ENCODE assay signal across 8 cellular contexts in the genomic region with DNA sequence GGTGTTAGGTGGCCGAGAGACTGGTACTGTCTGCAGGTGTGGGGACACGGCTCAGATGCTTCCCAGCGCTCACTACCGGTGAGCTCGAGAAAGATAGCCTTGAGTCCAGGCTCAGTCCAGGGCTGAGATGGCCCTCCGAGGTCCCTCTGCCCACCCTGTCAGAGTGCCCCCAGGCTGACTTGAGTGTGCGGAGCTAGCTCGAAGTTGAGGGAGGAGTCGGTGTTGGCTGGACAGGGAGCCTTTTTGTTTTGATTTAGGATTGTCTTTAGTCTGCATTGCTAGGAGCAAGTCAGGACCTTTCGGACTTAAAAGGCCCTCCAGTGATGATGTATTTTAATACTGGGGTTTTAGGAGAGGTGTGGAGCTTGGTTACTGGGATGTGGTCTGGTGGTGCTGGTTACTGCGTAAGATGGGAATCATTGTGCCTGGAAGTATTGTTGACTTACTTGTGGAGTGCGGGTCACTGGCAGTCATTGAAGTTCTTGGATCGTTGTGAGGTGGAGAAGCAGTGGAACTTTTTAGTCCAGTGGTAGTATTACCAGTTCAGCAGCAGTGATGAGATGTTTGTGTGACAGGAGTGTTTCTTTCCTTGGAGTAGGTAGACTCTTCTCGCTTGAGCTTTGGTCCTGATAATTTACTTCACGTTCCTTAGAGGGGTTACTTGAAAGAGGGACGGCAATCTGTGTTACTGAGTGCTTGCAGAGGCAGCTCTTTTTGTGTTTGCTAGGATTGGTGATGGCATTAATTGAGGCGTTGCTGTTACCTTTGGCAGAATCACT. TPM values are rescaled to one million over a fixed set of nuclear protein-coding genes. Genes with fewer than 3 reads are reported as not detected.
A peak's percentile ranks its signal among the peaks of the same experiment; 100 is the strongest.
DNase-seq lines count a peak whose midpoint lies in the region; ATAC-seq, FAIRE-seq and TF ChIP-seq lines count a peak whose summit lies in the region.

No MANE protein-coding gene starts in this region.

- TF ChIP-seq CTCF in A549 (IDR thresholded peaks at IDR 0.05) (no peak), RWPE1 (conservative IDR thresholded peaks at IDR 0.05; ENCODE audit: low read depth) (peak; percentile 22), endothelial cell of umbilical vein (IDR thresholded peaks at IDR 0.05; ENCODE audit: extremely low read depth in 1 of 2, insufficient read depth in 1 of 2, low read depth in 1 of 2, low read length in 2 of 2) (no peak)

- no peak for TF ChIP-seq EP300 in A549 (IDR thresholded peaks at IDR 0.05)

- peak overlapping the region; percentile 90 to 98 for H3K27ac ChIP-seq in A549
- peak overlapping the region; percentile 92 for H3K27ac ChIP-seq in RWPE1
- peak overlapping the region; percentile 56 for H3K27ac ChIP-seq in endothelial cell of umbilical vein (ENCODE audit: insufficient read depth, low read depth, low read length)

- ATAC-seq in A549 (peak; percentile 1 to 16; a peak in 5 of 6 replicates), GM18511 (IDR thresholded peaks at IDR 0.05; ENCODE audit: unreplicated experiment) (no peak), HG02884 (IDR thresholded peaks at IDR 0.05; ENCODE audit: unreplicated experiment) (no peak)
- no peak for ATAC-seq in naive thymus-derived CD8-positive, alpha-beta T cell

- intact Hi-C loops in endothelial cell of umbilical vein (cut with micrococcal nuclease): loop anchor here (1.0 kb wide), 1 partner anchor 70 kb away; no protein-coding TSS in a partner anchor

- H3K4me1 ChIP-seq in A549 (0 out of 3 replicates have a peak, but pooled peaks cover 15% of the 10 kb centered on the region), endothelial cell of umbilical vein (ENCODE audit: control insufficient read depth, extremely low read depth, insufficient read depth, low read length) (peaks cover 18% of the 10 kb centered on the region)

- no peaks in the 10 kb centered on the region for H3K9me3 Mint-ChIP-seq in naive thymus-derived CD8-positive, alpha-beta T cell

- no peaks in the 10 kb centered on the region for H3K36me3 ChIP-seq in endothelial cell of umbilical vein (ENCODE audit: control insufficient read depth in 2 of 2, extremely low read depth in 1 of 2, insufficient read depth in 2 of 2, low read length in 2 of 2)

- H3K4me2 ChIP-seq in A549: peak overlapping the region; percentile 90
- H3K4me2 ChIP-seq in endothelial cell of umbilical vein (ENCODE audit: insufficient read depth, low read length): peak overlapping the region; percentile 81

- no peaks in the 10 kb centered on the region for H3K27me3 Mint-ChIP-seq in naive thymus-derived CD8-positive, alpha-beta T cell

- no peak for TF ChIP-seq POLR2A in A549 (IDR thresholded peaks at IDR 0.05; ENCODE audit: low read length)
- no peak for TF ChIP-seq POLR2A in endothelial cell of umbilical vein (IDR thresholded peaks at IDR 0.05; ENCODE audit: low read depth, low read length)

- peak overlapping the region; percentile 87 for H2AFZ ChIP-seq in endothelial cell of umbilical vein (ENCODE audit: low read depth, low read length)

- peak overlapping the region; percentile 88 to 99 (median 93) for H3K4me3 Mint-ChIP-seq in naive thymus-derived CD8-positive, alpha-beta T cell

- H3K9me3 ChIP-seq in A549: no peaks in the 10 kb centered on the region
- no peaks in the 10 kb centered on the region for H3K9me3 ChIP-seq in endothelial cell of umbilical vein (replicated peaks; ENCODE audit: control insufficient read depth, insufficient read depth, low read length)

- no peak for DNase-seq in A549 (ENCODE audit: low read depth in 1 of 2, low spot score in 1 of 2)
- DNase-seq in GM19239 (ENCODE audit: insufficient read length, low spot score): no peak
- peak; percentile 2 for DNase-seq in RWPE1 (ENCODE audit: low spot score)
- no peak for DNase-seq in endothelial cell of umbilical vein (ENCODE audit: low read depth, low spot score)
- no peak for DNase-seq in naive thymus-derived CD8-positive, alpha-beta T cell
- no peak for DNase-seq in COLO668 (lab: John Stamatoyannopoulos, UW; ENCODE audit: unreplicated experiment)

- H3K79me2 ChIP-seq in endothelial cell of umbilical vein (ENCODE audit: control insufficient read depth, insufficient read depth, low read length): peaks cover 24% of the 10 kb centered on the region

- no peaks in the 10 kb centered on the region for H4K20me1 ChIP-seq in endothelial cell of umbilical vein (replicated peaks; ENCODE audit: control insufficient read depth, extremely low read depth, insufficient read depth, low read length)

- H3K4me3 ChIP-seq in A549 (peak overlapping the region; percentile 85), endothelial cell of umbilical vein (replicated peaks in 1 of 3; ENCODE audit: insufficient read depth in 1 of 3, low read depth in 1 of 3, low read length in 3 of 3) (peak overlapping the region; percentile 56 to 97 (median 86))

- BruUV-seq in endothelial cell of umbilical vein (replicated peaks; lab: Mats Ljungman, UMichigan): TSS peak; percentile 29

- peaks cover 13 to 42% (median 40%) of the 10 kb centered on the region in 4 donors for H3K4me1 Mint-ChIP-seq in naive thymus-derived CD8-positive, alpha-beta T cell

- H3K27me3 ChIP-seq in endothelial cell of umbilical vein (ENCODE audit: control insufficient read depth in 2 of 2, insufficient read depth in 2 of 2, low read length in 2 of 2): no peaks in the 10 kb centered on the region

- FAIRE-seq in A549 (lab: Jason Lieb, UNC) (no peak), GM19239 (lab: Jason Lieb, UNC) (peak; percentile 31), endothelial cell of umbilical vein (lab: Jason Lieb, UNC) (no peak)

- H3K27ac Mint-ChIP-seq in naive thymus-derived CD8-positive, alpha-beta T cell: peak overlapping the region; percentile 44 to 92 (median 88)

- CTCF ChIA-PET in A549 (lab: Yijun Ruan, JAX): interaction anchor here (0.7 to 1.8 kb wide), 5 partner anchors 10 to 427 kb away, joined by 3 to 8 read pairs (median 4); no protein-coding TSS in a partner anchor
- CTCF ChIA-PET in RWPE1 (lab: Yijun Ruan, JAX): interaction anchor here (0.6 kb wide), 1 partner anchor 731 kb away, joined by 3 read pairs; no protein-coding TSS in a partner anchor
- CTCF ChIA-PET in endothelial cell of umbilical vein (lab: Charles Lee): interaction anchor here (0.9 to 2.3 kb wide), 13 partner anchors 12 to 514 kb away, joined by 3 to 12 read pairs (median 4); no protein-coding TSS in a partner anchor

- peak overlapping the region; percentile 70 for H3K9ac ChIP-seq in endothelial cell of umbilical vein (replicated peaks; ENCODE audit: extremely low read depth, insufficient read depth, low read length)

- no peaks in the 10 kb centered on the region for H3K36me3 Mint-ChIP-seq in naive thymus-derived CD8-positive, alpha-beta T cell

- no peak for TF ChIP-seq RAD21 in A549 (conservative IDR thresholded peaks at IDR 0.05 in 1 of 2, IDR thresholded peaks at IDR 0.05 in 1 of 2)

- POLR2A ChIA-PET in A549 (lab: Yijun Ruan, JAX) (no interaction called here), RWPE1 (lab: Yijun Ruan, JAX; ENCODE audit: low non-redundant PET) (interaction anchor here (0.7 kb wide), 1 partner anchor 506 kb away, joined by 4 read pairs; no protein-coding TSS in a partner anchor), endothelial cell of umbilical vein (lab: Charles Lee) (interaction anchor here (1.0 kb wide), 1 partner anchor 41 kb away, joined by 3 read pairs; no protein-coding TSS in a partner anchor)
- POLR2A ChIA-PET in naive thymus-derived CD8-positive, alpha-beta T cell (lab: Charles Lee): interaction anchor here (0.6 to 1.6 kb wide), 4 partner anchors 11 to 1332 kb away, joined by 3 to 6 read pairs (median 4); a partner anchor contains a TSS

- H3K9me1 ChIP-seq in endothelial cell of umbilical vein (replicated peaks; ENCODE audit: control insufficient read depth, extremely low read depth, insufficient read depth, low read length): no peaks in the 10 kb centered on the region

- dilution Hi-C loops in endothelial cell of umbilical vein (cut with MboI; ENCODE audit: extremely low pct_ligation_motif_present, low sequenced_read_pairs): no loop called here

- 19% methylated on average over 10 of the region's 17 CpGs for WGBS in A549 (ENCODE audit: missing lambda C conversion rate)

RNA-seq across cellular contexts. Expression of a gene that starts 0.6 kb away (rescaled TPM):
- 3.9 and 4.0 TPM in 2 replicates for polyA plus RNA-seq in A549 (2011; rRNA removed)
- 1.1 and 1.2 TPM in 2 replicates for polyA plus RNA-seq in A549 (2012; cell fraction: cytosol; rRNA removed)
- polyA plus RNA-seq in A549 (2012; cell fraction: nucleus; rRNA removed): 0.96 and 2.3 TPM in 2 replicates
- polyA plus RNA-seq in A549 (2017; fragmentation: RNase III; extraction: RNeasy Plus Mini Kit Qiagen cat#74134 plus additional on column Dnase treatment): 1.5 to 2.1 TPM (median 1.7 TPM) in 3 replicates
- 6.7 and 7.4 TPM in 2 replicates for polyA minus RNA-seq in A549 (2011; rRNA and poly(A)+ RNA removed)
- total RNA-seq in endothelial cell of umbilical vein: 6.3 and 6.5 TPM in 2 replicates
- 2.0 and 2.7 TPM in 2 replicates for polyA plus RNA-seq in endothelial cell of umbilical vein
- polyA plus RNA-seq in endothelial cell of umbilical vein (2011; cell fraction: cytosol; rRNA removed): 2.7 and 2.9 TPM in 2 replicates
- polyA plus RNA-seq in endothelial cell of umbilical vein (2011; cell fraction: nucleus; rRNA removed): 10.5 and 12.3 TPM in 2 replicates
- 3.6 and 3.8 TPM in 2 replicates for polyA plus RNA-seq in endothelial cell of umbilical vein (2012)
- polyA minus RNA-seq in endothelial cell of umbilical vein: 8.3 and 9.3 TPM in 2 replicates
- 7.7 TPM for polyA minus RNA-seq in endothelial cell of umbilical vein (2011; cell fraction: cytosol; rRNA and poly(A)+ RNA removed)
- 23.5 and 32.6 TPM in 2 replicates for polyA minus RNA-seq in endothelial cell of umbilical vein (2011; cell fraction: nucleus; rRNA and poly(A)+ RNA removed)
- 10 to 100 TPM; 13.6 to 15.1 TPM for total RNA-seq in naive thymus-derived CD8-positive, alpha-beta T cell
- 10 to 100 TPM in 1 of 3 donors, 1 to 10 TPM in 2; 6.3 to 10.8 (median 8.2) TPM for polyA plus RNA-seq in naive thymus-derived CD8-positive, alpha-beta T cell

RNA-seq across cellular contexts. Expression of a gene that starts 0.7 kb away (rescaled TPM):
- polyA plus RNA-seq in A549 (2011; rRNA removed) (143 and 187 TPM in 2 replicates), A549 (2017; fragmentation: RNase III; extraction: RNeasy Plus Mini Kit Qiagen cat#74134 plus additional on column Dnase treatment) (71.9 to 73.3 TPM (median 73.1 TPM) in 3 replicates), endothelial cell of umbilical vein (232 and 279 TPM in 2 replicates)
- 117 and 140 TPM in 2 replicates for polyA plus RNA-seq in A549 (2012; cell fraction: cytosol; rRNA removed)
- 34.4 and 44.0 TPM in 2 replicates for polyA plus RNA-seq in A549 (2012; cell fraction: nucleus; rRNA removed)
- 142 and 145 TPM in 2 replicates for polyA minus RNA-seq in A549 (2011; rRNA and poly(A)+ RNA removed)
- 148 and 150 TPM in 2 replicates for total RNA-seq in endothelial cell of umbilical vein
- 269 and 313 TPM in 2 replicates for polyA plus RNA-seq in endothelial cell of umbilical vein (2011; cell fraction: cytosol; rRNA removed)
- 108 and 113 TPM in 2 replicates for polyA plus RNA-seq in endothelial cell of umbilical vein (2011; cell fraction: nucleus; rRNA removed)
- polyA plus RNA-seq in endothelial cell of umbilical vein (2012): 178 and 199 TPM in 2 replicates
- polyA minus RNA-seq in endothelial cell of umbilical vein: 294 and 298 TPM in 2 replicates
- 120 TPM for polyA minus RNA-seq in endothelial cell of umbilical vein (2011; cell fraction: cytosol; rRNA and poly(A)+ RNA removed)
- polyA minus RNA-seq in endothelial cell of umbilical vein (2011; cell fraction: nucleus; rRNA and poly(A)+ RNA removed): 79.9 and 111 TPM in 2 replicates
- total RNA-seq in naive thymus-derived CD8-positive, alpha-beta T cell: 10 to 100 TPM; 49.7 to 55.7 TPM
- polyA plus RNA-seq in naive thymus-derived CD8-positive, alpha-beta T cell: 10 to 100 TPM; 55.7 to 62.6 (median 59.9) TPM

Comparison
In these comparisons a context has a peak if more than half of its experiments do, and no peak if none do; other contexts are left out.
1. ATAC-seq: peak in A549 (2 of 2); none in naive thymus-derived CD8-positive, alpha-beta T cell (0 of 2), GM18511 (single experiment) and HG02884 (single experiment).
2. Peak in every context shown above with its lines, with median percentiles within 50 percentile points of each other: H3K27ac ChIP-seq.